Comparison of ENCODE assay signal across 1 cellular context in genomic region chr11:27913650-27914049, GRCh38.
TF ChIP-seq lines count a peak whose summit lies in the region.

No MANE protein-coding gene starts in this region.

TF ChIP-seq in SK-N-SH, 30 proteins besides CTCF, POLR2A, EP300 and RAD21 (continued from another document):
- TF ChIP-seq ZBTB33 (IDR thresholded peaks at IDR 0.05; ENCODE audit: borderline replicate concordance, low read depth) (no peak), RFX5 (IDR thresholded peaks at IDR 0.05; ENCODE audit: low read length) (no peak), GATA2 (CRISPR knock-in tag; IDR thresholded peaks at IDR 0.05) (no peak), SMC3 (IDR thresholded peaks at IDR 0.05; ENCODE audit: low read depth, low read length) (no peak), NRF1 (IDR thresholded peaks at IDR 0.05; ENCODE audit: low read depth, low read length) (no peak), MEF2A (IDR thresholded peaks at IDR 0.05; ENCODE audit: borderline replicate concordance, low read depth) (no peak), IRF3 (IDR thresholded peaks at IDR 0.05; ENCODE audit: low read depth, low read length) (no peak), TCF12 (IDR thresholded peaks at IDR 0.05) (0 out of 2 replicates have a peak, but pooled peaks have one; percentile 6), JUND (IDR thresholded peaks at IDR 0.05) (peak; percentile 73), FOSL2 (IDR thresholded peaks at IDR 0.05; ENCODE audit: borderline replicate concordance, low read depth) (peak; percentile 74), YY1 (IDR thresholded peaks at IDR 0.05; ENCODE audit: low read depth) (no peak), GABPA (IDR thresholded peaks at IDR 0.05; ENCODE audit: low read depth) (no peak), RXRA (IDR thresholded peaks at IDR 0.05; ENCODE audit: borderline replicate concordance, low read depth) (no peak), USF1 (IDR thresholded peaks at IDR 0.05; ENCODE audit: borderline replicate concordance, low read depth) (no peak)
- TF ChIP-seq, protein P1, sequence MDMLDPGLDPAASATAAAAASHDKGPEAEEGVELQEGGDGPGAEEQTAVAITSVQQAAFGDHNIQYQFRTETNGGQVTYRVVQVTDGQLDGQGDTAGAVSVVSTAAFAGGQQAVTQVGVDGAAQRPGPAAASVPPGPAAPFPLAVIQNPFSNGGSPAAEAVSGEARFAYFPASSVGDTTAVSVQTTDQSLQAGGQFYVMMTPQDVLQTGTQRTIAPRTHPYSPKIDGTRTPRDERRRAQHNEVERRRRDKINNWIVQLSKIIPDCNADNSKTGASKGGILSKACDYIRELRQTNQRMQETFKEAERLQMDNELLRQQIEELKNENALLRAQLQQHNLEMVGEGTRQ (IDR thresholded peaks at IDR 0.05; ENCODE audit: borderline replicate concordance, low read depth, low read length) = no peak
